Comparison of ENCODE assay signal across 8 cellular contexts in genomic region chr13:35978607-35979316, GRCh38.
DNase-seq lines count a peak whose midpoint lies in the region; ATAC-seq, FAIRE-seq and TF ChIP-seq lines count a peak whose summit lies in the region.

No MANE protein-coding gene starts in this region.

- in situ Hi-C loops in brain microvascular endothelial cell (cut with HindIII; ENCODE audit: low pct_ligation_motif_present, low sequenced_read_pairs), result no loop called here

- H3K27ac Mint-ChIP-seq in effector memory CD8-positive, alpha-beta T cell, result no peak overlapping the region

- TF ChIP-seq CTCF in brain microvascular endothelial cell (IDR thresholded peaks at IDR 0.05; ENCODE audit: low read depth, low read length, missing control alignments), result peak; percentile 50

- no peaks in the 10 kb centered on the region for H3K27me3 ChIP-seq in brain microvascular endothelial cell (replicated peaks)

- no peaks in the 10 kb centered on the region for H3K4me1 Mint-ChIP-seq in effector memory CD8-positive, alpha-beta T cell (ENCODE audit: low read depth in 2 of 2)

- H3K27me3 Mint-ChIP-seq in effector memory CD8-positive, alpha-beta T cell, result no peaks in the 10 kb centered on the region

- FAIRE-seq in islet of Langerhans (lab: Jason Lieb, UNC), result peak; percentile 99

- no peak overlapping the region for H3K4me3 Mint-ChIP-seq in effector memory CD8-positive, alpha-beta T cell

- peak; percentile 30 for DNase-seq in activated CD4-positive, alpha-beta T cell treated with anti-CD3 and anti-CD28 coated beads for 48 hours
- no peak for DNase-seq in activated CD4-positive, alpha-beta T cell treated with anti-CD3 and anti-CD28 coated beads for 1 hour
- DNase-seq in NCI-H69 (lab: John Stamatoyannopoulos, UW) (peak; percentile 62), brain microvascular endothelial cell (peak; percentile 81)
- DNase-seq in stimulated activated naive CD8-positive, alpha-beta T cell treated with anti-CD3 and anti-CD28 coated beads, Interleukin-15, Interleukin-2, amounts not matched to agents 100 U/mL and 50 U/mL, for 24 hours, result peak; percentile 21
- no peak for DNase-seq in effector memory CD8-positive, alpha-beta T cell

- peak; percentile 64 for ATAC-seq in HG02885 (IDR thresholded peaks at IDR 0.05; ENCODE audit: poor library complexity, unreplicated experiment)
- no peak for ATAC-seq in stimulated activated naive CD8-positive, alpha-beta T cell treated with anti-CD3 and anti-CD28 coated beads, Interleukin-15, Interleukin-2, amounts not matched to agents 100 U/mL and 50 U/mL, for 24 hours
- no peak for ATAC-seq in effector memory CD8-positive, alpha-beta T cell (replicated peaks)

- peak overlapping the region; percentile 88 for H3K27ac ChIP-seq in brain microvascular endothelial cell

- H3K36me3 ChIP-seq in brain microvascular endothelial cell (replicated peaks), result no peaks in the 10 kb centered on the region

- peaks cover 0 to 3% of the 10 kb centered on the region in 2 donors for H3K9me3 Mint-ChIP-seq in effector memory CD8-positive, alpha-beta T cell

- H3K36me3 Mint-ChIP-seq in effector memory CD8-positive, alpha-beta T cell (ENCODE audit: insufficient read depth), result no peaks in the 10 kb centered on the region

- no peak overlapping the region for H3K4me3 ChIP-seq in brain microvascular endothelial cell (ENCODE audit: low read depth, low read length)

Comparison
In these comparisons a context has a peak if more than half of its experiments do, and no peak if none do; other contexts are left out.
1. DNase-seq: peak in activated CD4-positive, alpha-beta T cell treated with anti-CD3 and anti-CD28 coated beads for 48 hours (single experiment), NCI-H69 (single experiment), brain microvascular endothelial cell (single experiment) and stimulated activated naive CD8-positive, alpha-beta T cell treated with anti-CD3 and anti-CD28 coated beads, Interleukin-15, Interleukin-2, amounts not matched to agents 100 U/mL and 50 U/mL, for 24 hours (single experiment); none in activated CD4-positive, alpha-beta T cell treated with anti-CD3 and anti-CD28 coated beads for 1 hour (single experiment) and effector memory CD8-positive, alpha-beta T cell (0 of 3).